13 cellular contexts compared by ENCODE assay signal in the genomic region with DNA sequence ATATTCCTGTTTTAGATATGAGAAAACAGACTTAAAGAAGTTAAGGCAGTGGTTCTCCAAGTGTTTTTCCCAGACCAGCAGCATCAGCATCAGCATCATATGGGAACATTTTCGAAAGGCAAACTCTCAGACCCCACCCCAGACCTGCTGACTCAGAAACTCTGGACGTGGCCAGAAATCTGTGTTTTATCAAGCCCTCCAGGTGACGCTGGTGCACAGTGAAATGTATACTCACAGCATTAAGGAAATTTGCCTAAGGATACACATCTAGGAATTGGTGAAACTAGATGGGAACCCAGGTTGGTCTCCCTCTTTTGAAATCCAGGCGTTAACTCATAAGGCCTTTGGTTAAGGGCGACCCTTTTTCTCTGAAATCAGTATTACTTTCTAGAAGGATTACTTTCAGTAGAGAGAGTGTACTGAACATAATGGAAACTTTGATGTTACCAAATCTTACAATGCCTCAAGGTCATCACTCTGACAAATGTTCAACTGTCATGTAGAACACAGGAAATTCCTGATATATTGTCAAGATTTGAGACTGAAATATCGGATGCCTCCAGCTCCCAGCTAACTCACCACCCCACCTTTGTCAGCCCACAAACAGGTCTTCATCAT.
DNase-seq lines count a peak whose midpoint lies in the region; ATAC-seq and TF ChIP-seq lines count a peak whose summit lies in the region.
"Had no signal": no experiment of that assay in that cellular context is flagged by ENCODE, and none has a peak within 500 bp of the region (broad histone marks: within the 10 kb centered on the region; RNA-seq: fewer than 3 reads in every experiment).

No MANE protein-coding gene starts in this region.

- H3K27ac Mint-ChIP-seq in chondrocyte (ENCODE audit: unreplicated experiment) (no peak overlapping the region), osteocyte (ENCODE audit: unreplicated experiment) (no peak overlapping the region)
- H3K27ac Mint-ChIP-seq: activated T-helper 1 cell treated with anti-CD3 and anti-CD28 coated beads, Interleukin-12 subunit alpha, Interleukin-12 subunit beta, Interleukin-2, Interleukin-4 antibody, amounts not matched to agents 30 ng/mL and 10 ng/mL and 1 ng/mL, durations not matched to agents 14 hours and 24 hours and 36 hours; natural killer cell had no signal

- TF ChIP-seq CTCF in chondrocyte (IDR thresholded peaks at IDR 0.05) (peak; percentile 68), osteocyte (IDR thresholded peaks at IDR 0.05) (peak; percentile 27)

- no peaks in the 10 kb centered on the region for H3K9me3 Mint-ChIP-seq in chondrocyte (ENCODE audit: low read depth)
- no peaks in the 10 kb centered on the region for H3K9me3 Mint-ChIP-seq in osteocyte (ENCODE audit: unreplicated experiment)

- no peak for ATAC-seq in HG03565 (IDR thresholded peaks at IDR 0.05; ENCODE audit: unreplicated experiment)
- ATAC-seq in GM21786 (IDR thresholded peaks at IDR 0.05; ENCODE audit: unreplicated experiment) = no peak
- ATAC-seq: left ventricle myocardium superior, natural killer cell had no signal

- DNase-seq in HCEC 1CT (peak; percentile 32), NCI-H526 treated with DMSO at 0.1 percent for 48 hours (lab: John Stamatoyannopoulos, UW) (peak; percentile 33), chondrocyte (ENCODE audit: low spot score) (no peak), osteocyte (ENCODE audit: extremely low spot score, unreplicated experiment) (no peak), NCI-H2171 (lab: John Stamatoyannopoulos, UW) (no peak)
- DNase-seq: anterior cingulate cortex; effector CD4-positive, alpha-beta T cell; left ventricle myocardium superior; natural killer cell; NCI-H2029 treated with DMSO at 0.1 percent for 48 hours had no signal

- H3K4me3 Mint-ChIP-seq in chondrocyte (ENCODE audit: unreplicated experiment) (no peak overlapping the region), osteocyte (ENCODE audit: unreplicated experiment) (no peak overlapping the region)
- H3K4me3 Mint-ChIP-seq: activated T-helper 1 cell treated with anti-CD3 and anti-CD28 coated beads, Interleukin-12 subunit alpha, Interleukin-12 subunit beta, Interleukin-2, Interleukin-4 antibody, amounts not matched to agents 30 ng/mL and 10 ng/mL and 1 ng/mL, durations not matched to agents 14 hours and 24 hours and 36 hours; natural killer cell had no signal

- H3K36me3 Mint-ChIP-seq in chondrocyte (ENCODE audit: low read depth) (no peaks in the 10 kb centered on the region), osteocyte (ENCODE audit: unreplicated experiment) (no peaks in the 10 kb centered on the region)

- H3K27me3 Mint-ChIP-seq in chondrocyte (ENCODE audit: low read depth) = no peaks in the 10 kb centered on the region
- no peaks in the 10 kb centered on the region for H3K27me3 Mint-ChIP-seq in osteocyte (ENCODE audit: unreplicated experiment)

- H3K4me1 Mint-ChIP-seq in chondrocyte (ENCODE audit: low read depth) = peaks cover 9% of the 10 kb centered on the region
- peaks cover 13% of the 10 kb centered on the region for H3K4me1 Mint-ChIP-seq in osteocyte (ENCODE audit: unreplicated experiment)
- H3K4me1 Mint-ChIP-seq: natural killer cell had no signal

Comparison
In these comparisons a context has a peak if more than half of its experiments do, and no peak if none do; other contexts are left out.
1. DNase-seq: peak in HCEC 1CT (single experiment) and NCI-H526 treated with DMSO at 0.1 percent for 48 hours (single experiment); none in chondrocyte (single experiment), osteocyte (single experiment) and NCI-H2171 (single experiment).